ENCODE assay signal across 1 cellular context in the genomic region with DNA sequence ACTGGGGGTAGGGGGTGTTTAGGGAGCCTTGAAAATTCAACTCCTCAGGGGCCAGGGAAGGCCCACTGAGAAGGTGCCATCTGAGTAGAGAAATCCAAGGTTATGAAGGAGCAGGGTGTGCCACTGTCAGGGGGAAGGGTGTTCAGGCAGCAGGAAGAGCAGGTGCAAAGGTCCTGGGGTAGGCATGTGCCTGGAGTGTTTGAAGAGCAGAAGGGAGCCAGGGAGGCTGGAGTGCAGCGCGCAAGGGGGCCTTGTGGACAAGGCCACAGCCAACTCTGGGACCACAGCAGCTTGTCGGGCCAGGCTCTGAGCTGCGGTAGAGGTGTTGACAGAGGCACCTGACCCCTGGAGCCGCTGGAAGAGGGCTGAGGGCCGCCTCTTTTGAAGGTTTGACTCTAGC.
TF ChIP-seq lines count a peak whose summit lies in the region.

No MANE protein-coding gene starts in this region.

TF ChIP-seq in K562, 482 proteins besides CTCF, POLR2A, EP300 and RAD21 (continued from another document):
- TF ChIP-seq, protein P1, sequence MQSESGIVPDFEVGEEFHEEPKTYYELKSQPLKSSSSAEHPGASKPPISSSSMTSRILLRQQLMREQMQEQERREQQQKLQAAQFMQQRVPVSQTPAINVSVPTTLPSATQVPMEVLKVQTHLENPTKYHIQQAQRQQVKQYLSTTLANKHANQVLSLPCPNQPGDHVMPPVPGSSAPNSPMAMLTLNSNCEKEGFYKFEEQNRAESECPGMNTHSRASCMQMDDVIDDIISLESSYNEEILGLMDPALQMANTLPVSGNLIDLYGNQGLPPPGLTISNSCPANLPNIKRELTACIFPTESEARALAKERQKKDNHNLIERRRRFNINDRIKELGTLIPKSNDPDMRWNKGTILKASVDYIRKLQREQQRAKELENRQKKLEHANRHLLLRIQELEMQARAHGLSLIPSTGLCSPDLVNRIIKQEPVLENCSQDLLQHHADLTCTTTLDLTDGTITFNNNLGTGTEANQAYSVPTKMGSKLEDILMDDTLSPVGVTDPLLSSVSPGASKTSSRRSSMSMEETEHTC (IDR thresholded peaks at IDR 0.05), result no peak
